In genomic region chr6:156830126-156830525, GRCh38 we compare ENCODE assay signal across 1 cellular context.
TF ChIP-seq lines count a peak whose summit lies in the region.

No MANE protein-coding gene starts in this region.

TF ChIP-seq in GM23338, 12 proteins besides CTCF, POLR2A, EP300 and RAD21 (continued from another document):
- TF ChIP-seq ZNF462 (CRISPR knock-in tag; IDR thresholded peaks at IDR 0.05) (no peak), STAT1 (IDR thresholded peaks at IDR 0.05; ENCODE audit: unreplicated experiment) (no peak), NANOG (IDR thresholded peaks at IDR 0.05; ENCODE audit: borderline replicate concordance) (no peak), ZNF114 (CRISPR knock-in tag; IDR thresholded peaks at IDR 0.05) (no peak), EZH2phosphoT487 (IDR thresholded peaks at IDR 0.05; ENCODE audit: unreplicated experiment) (no peak), EZH2 (IDR thresholded peaks at IDR 0.05; ENCODE audit: low read depth, unreplicated experiment) (no peak), POLR2AphosphoS5 (IDR thresholded peaks at IDR 0.05; ENCODE audit: low read depth) (no peak), JUNB (IDR thresholded peaks at IDR 0.05; ENCODE audit: unreplicated experiment) (no peak)
- TF ChIP-seq, protein P1, sequence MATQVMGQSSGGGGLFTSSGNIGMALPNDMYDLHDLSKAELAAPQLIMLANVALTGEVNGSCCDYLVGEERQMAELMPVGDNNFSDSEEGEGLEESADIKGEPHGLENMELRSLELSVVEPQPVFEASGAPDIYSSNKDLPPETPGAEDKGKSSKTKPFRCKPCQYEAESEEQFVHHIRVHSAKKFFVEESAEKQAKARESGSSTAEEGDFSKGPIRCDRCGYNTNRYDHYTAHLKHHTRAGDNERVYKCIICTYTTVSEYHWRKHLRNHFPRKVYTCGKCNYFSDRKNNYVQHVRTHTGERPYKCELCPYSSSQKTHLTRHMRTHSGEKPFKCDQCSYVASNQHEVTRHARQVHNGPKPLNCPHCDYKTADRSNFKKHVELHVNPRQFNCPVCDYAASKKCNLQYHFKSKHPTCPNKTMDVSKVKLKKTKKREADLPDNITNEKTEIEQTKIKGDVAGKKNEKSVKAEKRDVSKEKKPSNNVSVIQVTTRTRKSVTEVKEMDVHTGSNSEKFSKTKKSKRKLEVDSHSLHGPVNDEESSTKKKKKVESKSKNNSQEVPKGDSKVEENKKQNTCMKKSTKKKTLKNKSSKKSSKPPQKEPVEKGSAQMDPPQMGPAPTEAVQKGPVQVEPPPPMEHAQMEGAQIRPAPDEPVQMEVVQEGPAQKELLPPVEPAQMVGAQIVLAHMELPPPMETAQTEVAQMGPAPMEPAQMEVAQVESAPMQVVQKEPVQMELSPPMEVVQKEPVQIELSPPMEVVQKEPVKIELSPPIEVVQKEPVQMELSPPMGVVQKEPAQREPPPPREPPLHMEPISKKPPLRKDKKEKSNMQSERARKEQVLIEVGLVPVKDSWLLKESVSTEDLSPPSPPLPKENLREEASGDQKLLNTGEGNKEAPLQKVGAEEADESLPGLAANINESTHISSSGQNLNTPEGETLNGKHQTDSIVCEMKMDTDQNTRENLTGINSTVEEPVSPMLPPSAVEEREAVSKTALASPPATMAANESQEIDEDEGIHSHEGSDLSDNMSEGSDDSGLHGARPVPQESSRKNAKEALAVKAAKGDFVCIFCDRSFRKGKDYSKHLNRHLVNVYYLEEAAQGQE (IDR thresholded peaks at IDR 0.05; ENCODE audit: unreplicated experiment) = no peak
- TF ChIP-seq, protein P2, sequence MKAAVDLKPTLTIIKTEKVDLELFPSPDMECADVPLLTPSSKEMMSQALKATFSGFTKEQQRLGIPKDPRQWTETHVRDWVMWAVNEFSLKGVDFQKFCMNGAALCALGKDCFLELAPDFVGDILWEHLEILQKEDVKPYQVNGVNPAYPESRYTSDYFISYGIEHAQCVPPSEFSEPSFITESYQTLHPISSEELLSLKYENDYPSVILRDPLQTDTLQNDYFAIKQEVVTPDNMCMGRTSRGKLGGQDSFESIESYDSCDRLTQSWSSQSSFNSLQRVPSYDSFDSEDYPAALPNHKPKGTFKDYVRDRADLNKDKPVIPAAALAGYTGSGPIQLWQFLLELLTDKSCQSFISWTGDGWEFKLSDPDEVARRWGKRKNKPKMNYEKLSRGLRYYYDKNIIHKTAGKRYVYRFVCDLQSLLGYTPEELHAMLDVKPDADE (IDR thresholded peaks at IDR 0.05) = no peak
